In genomic region chr3:50350527-50351317, GRCh38 we compare ENCODE assay signal across 1 cellular context.
A peak's percentile ranks its signal among the peaks of the same experiment; 100 is the strongest.
TF ChIP-seq lines count a peak whose summit lies in the region.

TSS of gene CYB561D2 (plus strand) at chr3:50350862. CDS start at chr3:50351434, 572 bp downstream.
TSS of gene NPRL2 (minus strand) at chr3:50350775. CDS start at chr3:50350652, 123 bp downstream.

TF ChIP-seq in K562, 482 proteins besides CTCF, POLR2A, EP300 and RAD21 (continued from another document and continues in another):
- TF ChIP-seq NEUROD1 (IDR thresholded peaks at IDR 0.05; ENCODE audit: borderline replicate concordance, low read depth, low read length, partially characterized antibody), result no peak
- TF ChIP-seq MGA (IDR thresholded peaks at IDR 0.05), result peak; percentile 94
- no peak for TF ChIP-seq ZNF224 (CRISPR knock-in tag; IDR thresholded peaks at IDR 0.05)
- no peak; the same call in 1 of the 2 replicates for TF ChIP-seq ZNF12 (CRISPR knock-in tag; IDR thresholded peaks at IDR 0.05)
- TF ChIP-seq PPARD (CRISPR knock-in tag; IDR thresholded peaks at IDR 0.05), result no peak
- no peak; the same call in 1 of the 2 replicates for TF ChIP-seq RB1 (IDR thresholded peaks at IDR 0.05; ENCODE audit: low read depth)
- TF ChIP-seq PYGO2 (tag; IDR thresholded peaks at IDR 0.05), result no peak
- TF ChIP-seq ZNF3 (CRISPR knock-in tag; IDR thresholded peaks at IDR 0.05), result no peak
- TF ChIP-seq RFX5 (IDR thresholded peaks at IDR 0.05; ENCODE audit: low read depth, low read length), result no peak
- no peak for TF ChIP-seq MTA2 (IDR thresholded peaks at IDR 0.05; ENCODE audit: low read depth)
- TF ChIP-seq ZNF764 (CRISPR knock-in tag; IDR thresholded peaks at IDR 0.05; ENCODE audit: low read depth), result no peak
- TF ChIP-seq ZC3H4 (CRISPR knock-in tag; IDR thresholded peaks at IDR 0.05; ENCODE audit: borderline replicate concordance), result no peak
- no peak for TF ChIP-seq AFF4 (CRISPR knock-in tag; IDR thresholded peaks at IDR 0.05)
- peak; percentile 65 for TF ChIP-seq EP400 (IDR thresholded peaks at IDR 0.05)
- no peak for TF ChIP-seq ZNF431 (CRISPR knock-in tag; IDR thresholded peaks at IDR 0.05)
- TF ChIP-seq ZBTB11 (CRISPR knock-in tag; IDR thresholded peaks at IDR 0.05), result peak; percentile 39 to 91 (median 62); a peak in 3 of 6 replicates
- no peak for TF ChIP-seq EHMT2 (IDR thresholded peaks at IDR 0.05)
- no peak for TF ChIP-seq PML (IDR thresholded peaks at IDR 0.05; ENCODE audit: low read length)
- no peak; the same call in 1 of the 2 replicates for TF ChIP-seq BHLHE40 (IDR thresholded peaks at IDR 0.05; ENCODE audit: low read length)
- no peak for TF ChIP-seq ARHGAP35 (IDR thresholded peaks at IDR 0.05; ENCODE audit: partially characterized antibody)
- TF ChIP-seq CSDE1 (IDR thresholded peaks at IDR 0.05), result no peak
- TF ChIP-seq UBTF (IDR thresholded peaks at IDR 0.05; ENCODE audit: borderline replicate concordance in 1 of 2, low read depth in 2 of 2, low read length in 2 of 2), result no peak
- TF ChIP-seq FOXK1 (CRISPR knock-in tag; IDR thresholded peaks at IDR 0.05; ENCODE audit: borderline replicate concordance), result peak; percentile 72; the same call in 1 of the 2 replicates
- no peak for TF ChIP-seq ZKSCAN3 (CRISPR knock-in tag; IDR thresholded peaks at IDR 0.05)
- TF ChIP-seq ZNF280B (CRISPR knock-in tag; IDR thresholded peaks at IDR 0.05), result no peak
- peak; percentile 75 to 77 for TF ChIP-seq E2F6 (IDR thresholded peaks at IDR 0.05; ENCODE audit: borderline replicate concordance in 1 of 2, extremely low read depth in 1 of 2, insufficient read depth in 1 of 2, insufficient read length in 1 of 2, low read depth in 1 of 2, low read length in 1 of 2, poor library complexity in 1 of 2, severe bottlenecking in 1 of 2)
- TF ChIP-seq PRPF4 (IDR thresholded peaks at IDR 0.05; ENCODE audit: insufficient read depth, low read depth, low read length, poor library complexity, severe bottlenecking), result no peak
- TF ChIP-seq SAFB2 (IDR thresholded peaks at IDR 0.05; ENCODE audit: borderline replicate concordance, low read depth, low read length, severe bottlenecking), result no peak
- TF ChIP-seq POLR3G (IDR thresholded peaks at IDR 0.05; ENCODE audit: extremely low read depth, insufficient read length, insufficient replicate concordance), result no peak
- peak; percentile 78 for TF ChIP-seq ZBTB12 (CRISPR knock-in tag; IDR thresholded peaks at IDR 0.05)
- no peak for TF ChIP-seq PHTF2 (CRISPR knock-in tag; IDR thresholded peaks at IDR 0.05)
- TF ChIP-seq BACH1 (tag; IDR thresholded peaks at IDR 0.05), result 0 out of 2 replicates have a peak, but pooled peaks have one; percentile 33
